In the genomic region with DNA sequence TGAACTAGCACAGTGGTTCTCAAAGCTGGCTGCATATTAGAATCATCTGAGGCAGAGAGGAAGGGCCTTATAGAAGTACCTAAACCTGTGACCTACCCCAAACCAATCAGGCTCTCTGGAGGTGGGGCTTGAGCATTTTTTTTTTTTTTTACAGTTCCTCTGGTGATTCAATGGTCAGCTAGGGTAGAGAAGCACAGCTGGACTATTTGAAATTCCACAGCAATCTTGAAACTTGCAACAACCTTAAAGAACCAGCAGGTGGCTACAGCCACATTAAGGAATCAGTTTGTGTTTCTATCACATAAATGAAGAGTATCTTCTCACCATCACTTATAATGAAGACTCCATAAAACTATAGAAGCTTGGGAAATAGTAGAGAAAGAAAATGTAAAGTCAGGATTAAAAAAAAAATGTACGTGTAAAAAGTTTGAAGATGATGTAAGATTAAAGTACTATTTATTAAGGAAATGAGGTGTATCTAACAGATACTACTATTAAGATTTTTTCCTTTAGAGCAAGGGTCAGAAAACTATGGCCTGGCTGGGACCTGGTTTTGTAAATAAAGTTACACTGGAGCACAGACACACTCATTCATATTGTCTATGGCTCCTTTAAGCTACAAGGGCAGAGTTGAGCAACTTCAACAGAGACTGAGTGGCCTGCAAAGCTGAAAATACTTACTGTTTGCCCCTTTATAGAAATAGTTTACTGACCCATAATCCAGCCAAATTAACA, we compare ENCODE assay signal across 8 cellular contexts. TPM values are rescaled to one million over a fixed set of nuclear protein-coding genes. Genes with fewer than 3 reads are reported as not detected.
DNase-seq lines count a peak whose midpoint lies in the region; ATAC-seq, FAIRE-seq and TF ChIP-seq lines count a peak whose summit lies in the region.

No MANE protein-coding gene starts in this region.

- FAIRE-seq in D721Med (lab: Jason Lieb, UNC), result no peak

- H3K4me3 ChIP-seq in NB4 (ENCODE audit: low read depth, low read length) (no peak overlapping the region), brain microvascular endothelial cell (ENCODE audit: low read depth, low read length) (no peak overlapping the region), vagina (no peak overlapping the region)

- peak; percentile 20 for ATAC-seq in GM19468 (IDR thresholded peaks at IDR 0.05; ENCODE audit: extremely low read depth, unreplicated experiment)

- no peak for TF ChIP-seq POLR2A in NB4 (IDR thresholded peaks at IDR 0.05; ENCODE audit: extremely low read depth, insufficient read length)
- TF ChIP-seq POLR2A in vagina (IDR thresholded peaks at IDR 0.05), result no peak

- H3K27me3 ChIP-seq in brain microvascular endothelial cell (replicated peaks) (no peaks in the 10 kb centered on the region), vagina (no peaks in the 10 kb centered on the region)

- H3K36me3 ChIP-seq in brain microvascular endothelial cell (replicated peaks), result no peaks in the 10 kb centered on the region
- H3K36me3 ChIP-seq in vagina, result no peaks in the 10 kb centered on the region

- intact Hi-C loops in vagina (cut with DNase I), result no loop called here

- TF ChIP-seq CTCF in D721Med (IDR thresholded peaks at IDR 0.05; ENCODE audit: insufficient read depth, missing control alignments), result peak; percentile 54
- TF ChIP-seq CTCF in NB4 (IDR thresholded peaks at IDR 0.05; ENCODE audit: low read depth, low read length), result peak; percentile 59
- peak; percentile 67 for TF ChIP-seq CTCF in brain microvascular endothelial cell (IDR thresholded peaks at IDR 0.05; ENCODE audit: low read depth, low read length, missing control alignments)
- peak in 2 of 3 experiments; percentile 11 to 52 for TF ChIP-seq CTCF in vagina (IDR thresholded peaks at IDR 0.05)

- no peak for DNase-seq in D721Med (ENCODE audit: insufficient read length, low spot score)
- peak; percentile 76 for DNase-seq in NB4 (ENCODE audit: low read depth)
- DNase-seq in brain microvascular endothelial cell, result peak; percentile 86
- DNase-seq in kidney glomerular epithelial cell (lab: John Stamatoyannopoulos, UW), result peak; percentile 89
- DNase-seq in vagina (ENCODE audit: extremely low spot score in 2 of 2), result no peak
- DNase-seq in C1 segment of cervical spinal cord (lab: John Stamatoyannopoulos, UW), result no peak
- no peak for DNase-seq in DMS79 (lab: John Stamatoyannopoulos, UW)

- in situ Hi-C loops in brain microvascular endothelial cell (cut with HindIII; ENCODE audit: low pct_ligation_motif_present, low sequenced_read_pairs), result no loop called here

- no peaks in the 10 kb centered on the region for H3K9me3 ChIP-seq in vagina

- H3K27ac ChIP-seq in brain microvascular endothelial cell (no peak overlapping the region), vagina (no peak overlapping the region)

- H3K4me1 ChIP-seq in vagina, result peaks cover 8% of the 10 kb centered on the region

RNA-seq across cellular contexts. Expression of a gene that starts 3.8 kb away (rescaled TPM):
- total RNA-seq in vagina, result 2.5 TPM

Comparison
In these comparisons a context has a peak if more than half of its experiments do, and no peak if none do; other contexts are left out.
1. DNase-seq: peak in NB4 (single experiment), brain microvascular endothelial cell (single experiment) and kidney glomerular epithelial cell (single experiment); none in D721Med (single experiment), vagina (0 of 2), C1 segment of cervical spinal cord (0 of 14) and DMS79 (single experiment).
2. Peak in every context shown above with its lines, with median percentiles within 50 percentile points of each other: CTCF ChIP-seq.